Comparison of ENCODE assay signal across 9 cellular contexts in genomic region chr11:19953342-19953741, GRCh38.
DNase-seq lines count a peak whose midpoint lies in the region; ATAC-seq and TF ChIP-seq lines count a peak whose summit lies in the region.
"Had no signal": no experiment of that assay in that cellular context is flagged by ENCODE, and none has a peak within 500 bp of the region (broad histone marks: within the 10 kb centered on the region; RNA-seq: fewer than 3 reads in every experiment).

No MANE protein-coding gene starts in this region.

- H3K4me3 Mint-ChIP-seq in HFFc6 (no peak overlapping the region), nephron progenitor cell (no peak overlapping the region)

- H3K27ac ChIP-seq in angular gyrus (ENCODE audit: low read depth, low read length) (peak overlapping the region; percentile 33), skeletal muscle tissue (ENCODE audit: low read depth, low read length) (peak overlapping the region; percentile 15)

- no peak for TF ChIP-seq CTCF in HFFc6 (IDR thresholded peaks at IDR 0.05)
- no peak for TF ChIP-seq CTCF in nephron progenitor cell (IDR thresholded peaks at IDR 0.05)

- H3K36me3 Mint-ChIP-seq in HFFc6 (ENCODE audit: low read depth) = peaks cover 15% of the 10 kb centered on the region; the same call in 1 of the 2 replicates
- H3K36me3 Mint-ChIP-seq in nephron progenitor cell (ENCODE audit: low read depth) = no peaks in the 10 kb centered on the region

- peaks cover 7 to 13% (median 8%) of the 10 kb centered on the region in 3 donors for H3K36me3 ChIP-seq in skeletal muscle tissue (ENCODE audit: control insufficient read depth in 3 of 3, insufficient read depth in 3 of 3, low read length in 3 of 3)

- H3K4me3 ChIP-seq in skeletal muscle tissue (ENCODE audit: low read length in 3 of 3) = no peak overlapping the region

- DNase-seq in HFFc6 (peak; percentile 25), glomerular visceral epithelial cell (ENCODE audit: extremely low spot score) (peak; percentile 67), nephron progenitor cell (no peak)
- DNase-seq: NCI-H1105 treated with DMSO at 0.1 percent for 48 hours had no signal

- H3K4me1 Mint-ChIP-seq in HFFc6 (ENCODE audit: low read depth) (peaks cover 59% of the 10 kb centered on the region), nephron progenitor cell (peaks cover 57% of the 10 kb centered on the region)

- no peaks in the 10 kb centered on the region for H3K27me3 ChIP-seq in skeletal muscle tissue (ENCODE audit: control insufficient read depth in 3 of 3, insufficient read depth in 3 of 3, low read length in 3 of 3)

- ATAC-seq in GM21717 (IDR thresholded peaks at IDR 0.05; ENCODE audit: unreplicated experiment) = no peak
- no peak for ATAC-seq in HG03039 (IDR thresholded peaks at IDR 0.05; ENCODE audit: unreplicated experiment)
- ATAC-seq: activated CD4-positive, CD25-positive, alpha-beta regulatory T cell treated with anti-CD3 and anti-CD28 coated beads, Interleukin-2, amount 50 U/mL, for 24 hours had no signal

- H3K9ac ChIP-seq in skeletal muscle tissue (ENCODE audit: low read depth in 1 of 3, low read length in 3 of 3) = peak overlapping the region in 1 of 3 donors; percentile 36

- H3K27me3 Mint-ChIP-seq in HFFc6 (ENCODE audit: insufficient read depth) (peaks cover 2% of the 10 kb centered on the region), nephron progenitor cell (ENCODE audit: low read depth, poor library complexity) (no peaks in the 10 kb centered on the region)

- H3K4me1 ChIP-seq in skeletal muscle tissue (ENCODE audit: control insufficient read depth in 3 of 3, insufficient read depth in 3 of 3, low read length in 3 of 3) = peaks cover 19 to 32% (median 21%) of the 10 kb centered on the region in 3 donors

- H3K9me3 ChIP-seq in skeletal muscle tissue (ENCODE audit: control insufficient read depth in 3 of 3, low read length in 3 of 3) = no peaks in the 10 kb centered on the region

- peak overlapping the region; percentile 72 for H3K27ac Mint-ChIP-seq in HFFc6
- no peak overlapping the region for H3K27ac Mint-ChIP-seq in nephron progenitor cell

- H3K9me3 Mint-ChIP-seq in HFFc6 = no peaks in the 10 kb centered on the region
- no peaks in the 10 kb centered on the region for H3K9me3 Mint-ChIP-seq in nephron progenitor cell
